ENCODE assay signal across 1 cellular context in the genomic region with DNA sequence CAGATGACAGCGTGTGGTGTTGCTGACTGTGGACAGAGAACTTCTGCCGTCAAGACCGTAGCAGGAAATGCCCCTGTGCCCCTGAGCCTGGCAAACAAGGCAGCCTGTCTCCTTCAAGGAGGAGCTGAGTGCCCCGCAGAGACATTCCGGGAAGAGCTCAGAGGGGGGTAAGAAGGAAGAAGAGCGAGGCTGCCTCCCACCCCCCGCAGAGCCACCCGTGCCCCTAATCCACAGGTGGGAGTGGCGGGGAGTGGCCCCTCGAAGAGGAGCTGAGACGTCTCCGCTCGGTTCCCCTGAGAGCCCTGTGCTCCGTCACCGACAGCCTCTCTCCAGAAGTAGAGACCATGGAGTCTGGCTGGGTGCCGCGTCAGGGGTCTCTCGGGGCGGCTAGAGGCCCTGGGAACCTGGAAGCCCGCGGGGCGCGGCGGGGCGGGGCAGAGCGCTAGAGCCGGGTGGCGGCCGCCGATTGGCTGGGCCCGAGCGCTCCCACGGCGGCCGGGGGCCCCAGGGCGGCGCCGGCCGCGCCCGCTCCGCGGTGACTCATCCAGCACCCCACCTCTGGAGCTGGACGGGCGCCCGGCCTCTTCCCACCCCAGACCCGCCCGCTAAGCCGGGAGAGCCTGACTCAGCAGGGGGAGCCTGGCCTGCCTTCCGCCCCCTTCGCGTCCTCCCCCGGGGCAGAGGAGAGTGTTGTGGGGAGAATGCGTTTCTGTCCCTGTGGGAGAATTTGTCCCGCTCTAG.
A peak's percentile ranks its signal among the peaks of the same experiment; 100 is the strongest.
TF ChIP-seq lines count a peak whose summit lies in the region.

No MANE protein-coding gene starts in this region.

TF ChIP-seq in K562, 482 proteins besides CTCF, POLR2A, EP300 and RAD21 (continued from another document):
- TF ChIP-seq, protein P1, sequence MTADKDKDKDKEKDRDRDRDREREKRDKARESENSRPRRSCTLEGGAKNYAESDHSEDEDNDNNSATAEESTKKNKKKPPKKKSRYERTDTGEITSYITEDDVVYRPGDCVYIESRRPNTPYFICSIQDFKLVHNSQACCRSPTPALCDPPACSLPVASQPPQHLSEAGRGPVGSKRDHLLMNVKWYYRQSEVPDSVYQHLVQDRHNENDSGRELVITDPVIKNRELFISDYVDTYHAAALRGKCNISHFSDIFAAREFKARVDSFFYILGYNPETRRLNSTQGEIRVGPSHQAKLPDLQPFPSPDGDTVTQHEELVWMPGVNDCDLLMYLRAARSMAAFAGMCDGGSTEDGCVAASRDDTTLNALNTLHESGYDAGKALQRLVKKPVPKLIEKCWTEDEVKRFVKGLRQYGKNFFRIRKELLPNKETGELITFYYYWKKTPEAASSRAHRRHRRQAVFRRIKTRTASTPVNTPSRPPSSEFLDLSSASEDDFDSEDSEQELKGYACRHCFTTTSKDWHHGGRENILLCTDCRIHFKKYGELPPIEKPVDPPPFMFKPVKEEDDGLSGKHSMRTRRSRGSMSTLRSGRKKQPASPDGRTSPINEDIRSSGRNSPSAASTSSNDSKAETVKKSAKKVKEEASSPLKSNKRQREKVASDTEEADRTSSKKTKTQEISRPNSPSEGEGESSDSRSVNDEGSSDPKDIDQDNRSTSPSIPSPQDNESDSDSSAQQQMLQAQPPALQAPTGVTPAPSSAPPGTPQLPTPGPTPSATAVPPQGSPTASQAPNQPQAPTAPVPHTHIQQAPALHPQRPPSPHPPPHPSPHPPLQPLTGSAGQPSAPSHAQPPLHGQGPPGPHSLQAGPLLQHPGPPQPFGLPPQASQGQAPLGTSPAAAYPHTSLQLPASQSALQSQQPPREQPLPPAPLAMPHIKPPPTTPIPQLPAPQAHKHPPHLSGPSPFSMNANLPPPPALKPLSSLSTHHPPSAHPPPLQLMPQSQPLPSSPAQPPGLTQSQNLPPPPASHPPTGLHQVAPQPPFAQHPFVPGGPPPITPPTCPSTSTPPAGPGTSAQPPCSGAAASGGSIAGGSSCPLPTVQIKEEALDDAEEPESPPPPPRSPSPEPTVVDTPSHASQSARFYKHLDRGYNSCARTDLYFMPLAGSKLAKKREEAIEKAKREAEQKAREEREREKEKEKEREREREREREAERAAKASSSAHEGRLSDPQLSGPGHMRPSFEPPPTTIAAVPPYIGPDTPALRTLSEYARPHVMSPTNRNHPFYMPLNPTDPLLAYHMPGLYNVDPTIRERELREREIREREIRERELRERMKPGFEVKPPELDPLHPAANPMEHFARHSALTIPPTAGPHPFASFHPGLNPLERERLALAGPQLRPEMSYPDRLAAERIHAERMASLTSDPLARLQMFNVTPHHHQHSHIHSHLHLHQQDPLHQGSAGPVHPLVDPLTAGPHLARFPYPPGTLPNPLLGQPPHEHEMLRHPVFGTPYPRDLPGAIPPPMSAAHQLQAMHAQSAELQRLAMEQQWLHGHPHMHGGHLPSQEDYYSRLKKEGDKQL (CRISPR knock-in tag; IDR thresholded peaks at IDR 0.05; ENCODE audit: borderline replicate concordance), result no peak
- TF ChIP-seq NONO (IDR thresholded peaks at IDR 0.05; ENCODE audit: low read depth in 2 of 2, low read length in 1 of 2) (peak in 1 of 2 experiments; percentile 87; a peak in 2 of 4 replicates), POLR2AphosphoS2 (IDR thresholded peaks at IDR 0.05; ENCODE audit: low read length) (no peak), SRSF3 (IDR thresholded peaks at IDR 0.05; ENCODE audit: insufficient read depth, low read length) (peak; percentile 48; the same call in 1 of the 2 replicates), SMARCA5 (IDR thresholded peaks at IDR 0.05) (no peak), RHOXF2B (CRISPR knock-in tag; conservative IDR thresholded peaks at IDR 0.05) (no peak), KHSRP (IDR thresholded peaks at IDR 0.05) (no peak), ZNF274 (IDR thresholded peaks at IDR 0.05; ENCODE audit: borderline replicate concordance, low read depth, low read length) (no peak), MEIS2 (IDR thresholded peaks at IDR 0.05; ENCODE audit: partially characterized antibody) (no peak), EP400 (IDR thresholded peaks at IDR 0.05) (peak; percentile 77), HDGF (IDR thresholded peaks at IDR 0.05) (peak; percentile 50; the same call in 1 of the 2 replicates), NCOA1 (IDR thresholded peaks at IDR 0.05; ENCODE audit: low read depth) (peak; percentile 80; the same call in 1 of the 2 replicates), HMGN3 (IDR thresholded peaks at IDR 0.05; ENCODE audit: borderline replicate concordance, extremely low read depth, insufficient read length, low read depth, low read length) (peak; percentile 94), RB1 (IDR thresholded peaks at IDR 0.05; ENCODE audit: low read depth) (peak; percentile 73; the same call in 1 of the 2 replicates), C11orf30 (IDR thresholded peaks at IDR 0.05; ENCODE audit: low read depth) (peak; percentile 89), CBX5 (IDR thresholded peaks at IDR 0.05; ENCODE audit: borderline replicate concordance, low read depth) (0 out of 2 replicates have a peak, but pooled peaks have one; percentile 40), RBM25 (IDR thresholded peaks at IDR 0.05; ENCODE audit: low read depth, low read length, severe bottlenecking) (peak; percentile 19), KDM2B (CRISPR knock-in tag; IDR thresholded peaks at IDR 0.05) (peak; percentile 66; the same call in 1 of the 2 replicates), ZNF584 (CRISPR knock-in tag; IDR thresholded peaks at IDR 0.05; ENCODE audit: low read depth) (0 out of 2 replicates have a peak, but pooled peaks have one; percentile 19), ZNF197 (CRISPR knock-in tag; IDR thresholded peaks at IDR 0.05; ENCODE audit: low read depth) (no peak), NCOA2 (IDR thresholded peaks at IDR 0.05; ENCODE audit: partially characterized antibody in 2 of 2) (no peak), DMBX1 (CRISPR knock-in tag; IDR thresholded peaks at IDR 0.05; ENCODE audit: borderline replicate concordance) (0 out of 2 replicates have a peak, but pooled peaks have one; percentile 45), ZNF41 (CRISPR knock-in tag; conservative IDR thresholded peaks at IDR 0.05) (no peak), SAFB (IDR thresholded peaks at IDR 0.05; ENCODE audit: borderline replicate concordance, low read depth, low read length) (peak; percentile 39; the same call in 1 of the 2 replicates), POLR2G (IDR thresholded peaks at IDR 0.05; ENCODE audit: low read depth, low read length) (peak; percentile 77), IRF2 (CRISPR knock-in tag; IDR thresholded peaks at IDR 0.05) (no peak), SNRNP70 (optimal IDR thresholded peaks at IDR 0.05; ENCODE audit: low read depth, low read length) (no peak), BRD9 (IDR thresholded peaks at IDR 0.05; ENCODE audit: low read depth, partially characterized antibody) (peak; percentile 18), THRAP3 (IDR thresholded peaks at IDR 0.05; ENCODE audit: borderline replicate concordance) (no peak), BDP1 (IDR thresholded peaks at IDR 0.05; ENCODE audit: insufficient read depth, insufficient read length) (no peak), FOS (IDR thresholded peaks at IDR 0.05; ENCODE audit: extremely low read depth, insufficient read length) (peak; percentile 58), ZNF224 (CRISPR knock-in tag; IDR thresholded peaks at IDR 0.05) (no peak), SMC3 (conservative IDR thresholded peaks at IDR 0.05; ENCODE audit: insufficient read depth, low read depth, low read length) (0 out of 2 replicates have a peak, but pooled peaks have one; percentile 6), ZNF699 (CRISPR knock-in tag; IDR thresholded peaks at IDR 0.05; ENCODE audit: insufficient replicate concordance) (no peak), ETV5 (CRISPR knock-in tag; IDR thresholded peaks at IDR 0.05; ENCODE audit: low read depth) (no peak), RFX5 (IDR thresholded peaks at IDR 0.05; ENCODE audit: low read depth, low read length) (no peak)
- TF ChIP-seq, protein P2, sequence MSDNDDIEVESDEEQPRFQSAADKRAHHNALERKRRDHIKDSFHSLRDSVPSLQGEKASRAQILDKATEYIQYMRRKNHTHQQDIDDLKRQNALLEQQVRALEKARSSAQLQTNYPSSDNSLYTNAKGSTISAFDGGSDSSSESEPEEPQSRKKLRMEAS (CRISPR knock-in tag; IDR thresholded peaks at IDR 0.05), result 0 out of 2 replicates have a peak, but pooled peaks have one; percentile 18
- TF ChIP-seq, protein P3, sequence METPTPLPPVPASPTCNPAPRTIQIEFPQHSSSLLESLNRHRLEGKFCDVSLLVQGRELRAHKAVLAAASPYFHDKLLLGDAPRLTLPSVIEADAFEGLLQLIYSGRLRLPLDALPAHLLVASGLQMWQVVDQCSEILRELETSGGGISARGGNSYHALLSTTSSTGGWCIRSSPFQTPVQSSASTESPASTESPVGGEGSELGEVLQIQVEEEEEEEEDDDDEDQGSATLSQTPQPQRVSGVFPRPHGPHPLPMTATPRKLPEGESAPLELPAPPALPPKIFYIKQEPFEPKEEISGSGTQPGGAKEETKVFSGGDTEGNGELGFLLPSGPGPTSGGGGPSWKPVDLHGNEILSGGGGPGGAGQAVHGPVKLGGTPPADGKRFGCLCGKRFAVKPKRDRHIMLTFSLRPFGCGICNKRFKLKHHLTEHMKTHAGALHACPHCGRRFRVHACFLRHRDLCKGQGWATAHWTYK (CRISPR knock-in tag; IDR thresholded peaks at IDR 0.05), result peak; percentile 83; the same call in 1 of the 2 replicates
- TF ChIP-seq, protein P4, sequence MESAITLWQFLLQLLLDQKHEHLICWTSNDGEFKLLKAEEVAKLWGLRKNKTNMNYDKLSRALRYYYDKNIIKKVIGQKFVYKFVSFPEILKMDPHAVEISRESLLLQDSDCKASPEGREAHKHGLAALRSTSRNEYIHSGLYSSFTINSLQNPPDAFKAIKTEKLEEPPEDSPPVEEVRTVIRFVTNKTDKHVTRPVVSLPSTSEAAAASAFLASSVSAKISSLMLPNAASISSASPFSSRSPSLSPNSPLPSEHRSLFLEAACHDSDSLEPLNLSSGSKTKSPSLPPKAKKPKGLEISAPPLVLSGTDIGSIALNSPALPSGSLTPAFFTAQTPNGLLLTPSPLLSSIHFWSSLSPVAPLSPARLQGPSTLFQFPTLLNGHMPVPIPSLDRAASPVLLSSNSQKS (CRISPR knock-in tag; IDR thresholded peaks at IDR 0.05), result no peak
- TF ChIP-seq, protein P5, sequence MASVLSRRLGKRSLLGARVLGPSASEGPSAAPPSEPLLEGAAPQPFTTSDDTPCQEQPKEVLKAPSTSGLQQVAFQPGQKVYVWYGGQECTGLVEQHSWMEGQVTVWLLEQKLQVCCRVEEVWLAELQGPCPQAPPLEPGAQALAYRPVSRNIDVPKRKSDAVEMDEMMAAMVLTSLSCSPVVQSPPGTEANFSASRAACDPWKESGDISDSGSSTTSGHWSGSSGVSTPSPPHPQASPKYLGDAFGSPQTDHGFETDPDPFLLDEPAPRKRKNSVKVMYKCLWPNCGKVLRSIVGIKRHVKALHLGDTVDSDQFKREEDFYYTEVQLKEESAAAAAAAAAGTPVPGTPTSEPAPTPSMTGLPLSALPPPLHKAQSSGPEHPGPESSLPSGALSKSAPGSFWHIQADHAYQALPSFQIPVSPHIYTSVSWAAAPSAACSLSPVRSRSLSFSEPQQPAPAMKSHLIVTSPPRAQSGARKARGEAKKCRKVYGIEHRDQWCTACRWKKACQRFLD (CRISPR knock-in tag; IDR thresholded peaks at IDR 0.05), result peak; percentile 65; the same call in 1 of the 2 replicates
